In the genomic region with DNA sequence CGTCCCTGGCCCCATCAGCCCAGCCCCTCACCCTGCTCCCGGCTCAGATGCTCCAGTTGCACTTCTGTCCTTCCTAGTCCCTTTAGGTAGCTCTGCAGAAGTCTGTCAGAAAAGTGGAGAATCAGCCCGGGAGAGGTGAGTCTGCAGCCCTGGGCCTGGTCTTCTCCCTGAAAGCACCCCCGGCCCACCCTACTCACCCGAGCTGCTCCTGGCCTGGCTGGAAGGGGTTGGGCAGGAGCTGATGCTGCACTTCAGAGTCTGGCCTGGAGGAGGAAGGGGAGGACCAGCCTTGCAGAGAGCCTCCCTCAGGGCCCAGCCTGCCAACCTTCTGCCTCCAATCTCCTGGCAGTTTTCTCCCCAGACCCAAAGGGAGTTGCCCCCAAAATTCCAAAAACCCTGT, we compare ENCODE assay signal across 20 cellular contexts. TPM values are rescaled to one million over a fixed set of nuclear protein-coding genes. Genes with fewer than 3 reads are reported as not detected.
DNase-seq lines count a peak whose midpoint lies in the region; ATAC-seq and TF ChIP-seq lines count a peak whose summit lies in the region.
"Had no signal": no experiment of that assay in that cellular context is flagged by ENCODE, and none has a peak within 500 bp of the region (broad histone marks: within the 10 kb centered on the region; RNA-seq: fewer than 3 reads in every experiment).

No MANE protein-coding gene starts in this region.

- DNase-seq in Right ventricle myocardium inferior (ENCODE audit: missing footprints) (peak; percentile 59), Right ventricle myocardium superior (no peak), right lobe of liver (no peak)
- DNase-seq: ACHN, BE2C, KBM-7, MV-4-11, NCI-H1105 treated with DMSO at 0.1 percent for 48 hours, NCI-H2029, NCI-H446, NCI-H524 treated with DMSO at 0.1 percent for 48 hours, NCI-H774, PC-3 had no signal

- TF ChIP-seq POLR2A in right lobe of liver (IDR thresholded peaks at IDR 0.05) = no peak

- intact Hi-C loops in Right ventricle myocardium inferior (cut with DNase I) = no loop called here
- intact Hi-C loops in Right ventricle myocardium superior (cut with DNase I) = loop anchor here (5.0 kb wide), 1 partner anchor 175 kb away; the partner anchor contains the start of gene DNAJC5G
- intact Hi-C loops in right lobe of liver (cut with DNase I) = no loop called here

- ATAC-seq in Right ventricle myocardium inferior = no peak
- ATAC-seq in Right ventricle myocardium superior (ENCODE audit: poor library complexity) = no peak
- peak; percentile 4 to 26 (median 14) for ATAC-seq in right lobe of liver
- ATAC-seq in GM18909 (IDR thresholded peaks at IDR 0.05; ENCODE audit: poor library complexity, unreplicated experiment) = no peak
- no peak for ATAC-seq in GM21447 (IDR thresholded peaks at IDR 0.05; ENCODE audit: unreplicated experiment)
- ATAC-seq in GM19324 (IDR thresholded peaks at IDR 0.05; ENCODE audit: low FRiP score, unreplicated experiment) = no peak
- ATAC-seq: PC-3 had no signal

- no peak overlapping the region for H3K4me3 ChIP-seq in right lobe of liver
- H3K4me3 ChIP-seq: SJSA1 had no signal

- H3K4me1 ChIP-seq in right lobe of liver = no peaks in the 10 kb centered on the region
- H3K4me1 ChIP-seq: BE2C, SJSA1 had no signal

- TF ChIP-seq CTCF in right lobe of liver (IDR thresholded peaks at IDR 0.05) = no peak

- H3K27ac ChIP-seq in right lobe of liver = no peak overlapping the region
- H3K27ac ChIP-seq: 22Rv1, SJSA1 had no signal

- H3K9me3 ChIP-seq in right lobe of liver = no peaks in the 10 kb centered on the region
- H3K9me3 ChIP-seq: BE2C, SJSA1 had no signal

- no peaks in the 10 kb centered on the region for H3K27me3 ChIP-seq in right lobe of liver
- H3K27me3 ChIP-seq: BE2C, SJSA1 had no signal

- no CpG with 5 or more reads among the region's 5 CpGs for WGBS in right lobe of liver (ENCODE audit: insufficient coverage, low coverage, low lambda C conversion rate, missing lambda C conversion rate)

- peaks cover 0 to 29% (median 12%) of the 10 kb centered on the region in 4 donors for H3K36me3 ChIP-seq in right lobe of liver
- H3K36me3 ChIP-seq: BE2C, SJSA1 had no signal

RNA-seq across cellular contexts. Expression of gene KHK, which starts 15.8 kb away (rescaled TPM):
- total RNA-seq in Right ventricle myocardium inferior (4.5 TPM), Right ventricle myocardium superior (3.3 TPM), right lobe of liver (100 to 1,000 TPM; 101 to 283 (median 206) TPM)

RNA-seq across cellular contexts. Expression of gene CGREF1, which starts 16.6 kb away (rescaled TPM):
- total RNA-seq in Right ventricle myocardium inferior (0.84 TPM), Right ventricle myocardium superior (1.4 TPM), right lobe of liver (10 to 100 TPM in 2 of 6 experiments, 1 to 10 TPM in 4; 2.5 to 33.2 (median 7.7) TPM)

RNA-seq across cellular contexts. Expression of gene ABHD1, which starts 21.3 kb away (rescaled TPM):
- 2.4 TPM for total RNA-seq in Right ventricle myocardium inferior
- total RNA-seq in Right ventricle myocardium superior = 4.0 TPM
- 1 to 10 TPM in 3 of 6 experiments, under 1 TPM in 3; 0.74 to 3.2 (median 1.1) TPM for total RNA-seq in right lobe of liver
- total RNA-seq: HT-29, MCF 10A, SJSA1 had no signal

RNA-seq across cellular contexts. Expression of gene EMILIN1, which starts 23.9 kb away (rescaled TPM):
- total RNA-seq in Right ventricle myocardium inferior = 25.8 TPM
- 17.4 TPM for total RNA-seq in Right ventricle myocardium superior
- total RNA-seq in right lobe of liver = 10 to 100 TPM in 5 of 6 experiments, 1 to 10 TPM in 1; 7.2 to 26.1 (median 21.0) TPM

RNA-seq across cellular contexts. Expression of gene OST4, which starts 30.9 kb away (rescaled TPM):
- total RNA-seq in Right ventricle myocardium inferior (411 TPM), Right ventricle myocardium superior (393 TPM), right lobe of liver (100 to 1,000 TPM; 144 to 182 (median 161) TPM)

Comparison
In these comparisons a context has a peak if more than half of its experiments do, and no peak if none do; other contexts are left out.
1. ATAC-seq: peak in right lobe of liver (4 of 4); none in Right ventricle myocardium inferior (single experiment), Right ventricle myocardium superior (single experiment), GM18909 (single experiment), GM21447 (single experiment) and GM19324 (single experiment).
2. RNA of gene KHK, which starts 15.8 kb away (total RNA-seq): 101 to 283 TPM in right lobe of liver; 4.5 TPM in Right ventricle myocardium inferior (single experiment) and 3.3 TPM in Right ventricle myocardium superior (single experiment); every median in the first group is over 10 times any median in the second.